ENCODE assay signal across 8 cellular contexts in genomic region chr6:11043961-11044711, GRCh38. TPM values are rescaled to one million over a fixed set of nuclear protein-coding genes. Genes with fewer than 3 reads are reported as not detected.
DNase-seq lines count a peak whose midpoint lies in the region; ATAC-seq and TF ChIP-seq lines count a peak whose summit lies in the region.

TSS of gene ELOVL2 (minus strand) at chr6:11044305. CDS start at chr6:11044230, 75 bp downstream.

- TF ChIP-seq EP300 in stomach (IDR thresholded peaks at IDR 0.05), result no peak

- no peaks in the 10 kb centered on the region for H3K36me3 ChIP-seq in GM23338 (ENCODE audit: insufficient read depth)
- no peaks in the 10 kb centered on the region for H3K36me3 ChIP-seq in Peyer's patch
- no peaks in the 10 kb centered on the region for H3K36me3 ChIP-seq in stomach

- H3K9me2 ChIP-seq in GM23338 (ENCODE audit: insufficient read depth), result no peaks in the 10 kb centered on the region

- H3K27me3 ChIP-seq in GM23338 (ENCODE audit: insufficient read depth), result peaks cover 60% of the 10 kb centered on the region
- peaks cover 0 to 17% of the 10 kb centered on the region in 2 donors for H3K27me3 ChIP-seq in Peyer's patch
- peaks cover 13 to 87% (median 47%) of the 10 kb centered on the region in 3 donors for H3K27me3 ChIP-seq in stomach

- TF ChIP-seq CTCF in GM23338 (conservative IDR thresholded peaks at IDR 0.05; ENCODE audit: low read depth in 2 of 2), result peak; percentile 74 to 91
- TF ChIP-seq CTCF in Peyer's patch (IDR thresholded peaks at IDR 0.05), result peak in 3 of 6 experiments; percentile 38 to 46 (median 42)
- TF ChIP-seq CTCF in cardiac fibroblast (IDR thresholded peaks at IDR 0.05; ENCODE audit: low read depth, low read length), result peak; percentile 24
- TF ChIP-seq CTCF in stomach (IDR thresholded peaks at IDR 0.05), result peak in 2 of 7 experiments; percentile 21 to 27

- intact Hi-C loops in left colon (cut with DNase I, micrococcal nuclease), result no loop called here
- intact Hi-C loops in stomach (cut with DNase I; ENCODE audit: low total_unique reads), result no loop called here

- H3K27ac ChIP-seq in GM23338 (ENCODE audit: low read depth), result no peak within 1 kb of the TSS
- no peak within 1 kb of the TSS for H3K27ac ChIP-seq in Peyer's patch
- no peak within 1 kb of the TSS for H3K27ac ChIP-seq in stomach

- peak within 1 kb of the TSS; percentile 95 for H2AFZ ChIP-seq in GM23338

- H3K4me1 Mint-ChIP-seq in GM23338, result peaks cover 16% of the 10 kb centered on the region

- peak; percentile 78 for ATAC-seq in GM23338
- peak; percentile 65 for ATAC-seq in left colon
- no peak for ATAC-seq in HG03469 (IDR thresholded peaks at IDR 0.05; ENCODE audit: unreplicated experiment)
- no peak for ATAC-seq in HG03457 (IDR thresholded peaks at IDR 0.05; ENCODE audit: unreplicated experiment)

- WGBS in stomach, 5 donors, result 2 to 6% (median 5%) methylated on average over 45 to 124 of the region's 124 CpGs; no CpG with 5 or more reads in 1 of the 5 donors

- TF ChIP-seq POLR2A in Peyer's patch (IDR thresholded peaks at IDR 0.05), result no peak
- no peak for TF ChIP-seq POLR2A in stomach (IDR thresholded peaks at IDR 0.05)

- peaks cover 27% of the 10 kb centered on the region for H3K27me3 Mint-ChIP-seq in GM23338 (ENCODE audit: insufficient read depth, low read depth, poor library complexity)

- H3K27ac Mint-ChIP-seq in GM23338, result no peak within 1 kb of the TSS

- peak; percentile 33 for DNase-seq in DMS53 treated with DMSO at 0.1 percent for 48 hours (lab: John Stamatoyannopoulos, UW; ENCODE audit: unreplicated experiment)
- DNase-seq in GM23338 (ENCODE audit: low spot score), result peak; percentile 76
- no peak for DNase-seq in Peyer's patch
- DNase-seq in cardiac fibroblast (ENCODE audit: low read depth in 2 of 2), result peak; percentile 17 to 62
- peak in 1 of 2 donors; percentile 7 for DNase-seq in left colon
- no peak for DNase-seq in stomach

- H3F3A ChIP-seq in GM23338 (replicated peaks; ENCODE audit: low read depth), result 0 out of 2 replicates have a peak, but pooled peaks cover 5% of the 10 kb centered on the region

- H4K20me1 ChIP-seq in GM23338 (replicated peaks; ENCODE audit: insufficient read depth), result no peaks in the 10 kb centered on the region

- H3K4me3 ChIP-seq in GM23338 (peak within 1 kb of the TSS; percentile 70), Peyer's patch (peak within 1 kb of the TSS; percentile 31 to 63 (median 58)), cardiac fibroblast (replicated peaks in 1 of 2; ENCODE audit: low read depth in 2 of 2, low read length in 2 of 2) (peak within 1 kb of the TSS; percentile 45 to 53), stomach (peak within 1 kb of the TSS; percentile 51 to 88 (median 62))

- H3K4me1 ChIP-seq in GM23338 (ENCODE audit: insufficient read depth), result peaks cover 11% of the 10 kb centered on the region
- peaks cover 0 to 9% (median 4%) of the 10 kb centered on the region in 4 donors for H3K4me1 ChIP-seq in Peyer's patch
- peaks cover 8 to 15% (median 13%) of the 10 kb centered on the region in 4 donors for H3K4me1 ChIP-seq in stomach

- no peaks in the 10 kb centered on the region for H3K79me2 ChIP-seq in GM23338 (replicated peaks; ENCODE audit: insufficient read depth)

- H3K9me3 ChIP-seq in Peyer's patch (peaks cover 0 to 7% (median 0%) of the 10 kb centered on the region in 4 donors), stomach (peaks cover 0 to 4% (median 0%) of the 10 kb centered on the region in 4 donors)

- no peaks in the 10 kb centered on the region; the same call in 1 of the 3 replicates for H3K36me3 Mint-ChIP-seq in GM23338 (ENCODE audit: low read depth)

- H3K4me2 ChIP-seq in GM23338, result peak within 1 kb of the TSS; percentile 84

- H3K9me3 Mint-ChIP-seq in GM23338, result no peaks in the 10 kb centered on the region; the same call in 2 of the 3 replicates

- peak within 1 kb of the TSS; percentile 79 for H3K4me3 Mint-ChIP-seq in GM23338

TF ChIP-seq in GM23338, 12 proteins besides CTCF, POLR2A, EP300 and RAD21:
- no peak; the same call in 1 of the 2 replicates for TF ChIP-seq CREB1 (CRISPR knock-in tag; IDR thresholded peaks at IDR 0.05; ENCODE audit: low read depth)
- TF ChIP-seq EZH2phosphoT487 (IDR thresholded peaks at IDR 0.05; ENCODE audit: unreplicated experiment), result no peak
- peak; percentile 67 for TF ChIP-seq REST (IDR thresholded peaks at IDR 0.05; ENCODE audit: unreplicated experiment)

RNA-seq across cellular contexts. Expression of gene ELOVL2, which starts in this region (rescaled TPM):
- 1.6 and 1.7 TPM in 2 replicates for total RNA-seq in GM23338 (2014; rRNA removed; shearing (Covaris generic))
- polyA plus RNA-seq in GM23338 (2016; fragmentation: Nextera tagmentation; extraction: Ambion mirVana) (1.2 TPM in 2 replicates), stomach (under 1 TPM in 1 of 3 donors, not detected in 2; 0.23 TPM)
- total RNA-seq in Peyer's patch (under 1 TPM in 2 of 4 donors, not detected in 2; 0.18 to 0.27 TPM), left colon (under 1 TPM in 1 of 2 donors, not detected in 1; 0.14 TPM), stomach (1 to 10 TPM in 1 of 5 donors, not detected in 4; 1.8 TPM)

Comparison
In these comparisons a context has a peak if more than half of its experiments do, and no peak if none do; other contexts are left out.
1. Peak in ATAC-seq in left colon; RNA of the gene not detected or under 1 TPM.
2. DNase-seq: peak in DMS53 treated with DMSO at 0.1 percent for 48 hours (single experiment), GM23338 (single experiment) and cardiac fibroblast (2 of 2); none in Peyer's patch (0 of 3) and stomach (single experiment).
3. Peak in every context shown above with its lines, with median percentiles within 50 percentile points of each other: H3K4me3 ChIP-seq.